Comparison of ENCODE assay signal across 1 cellular context in the genomic region with DNA sequence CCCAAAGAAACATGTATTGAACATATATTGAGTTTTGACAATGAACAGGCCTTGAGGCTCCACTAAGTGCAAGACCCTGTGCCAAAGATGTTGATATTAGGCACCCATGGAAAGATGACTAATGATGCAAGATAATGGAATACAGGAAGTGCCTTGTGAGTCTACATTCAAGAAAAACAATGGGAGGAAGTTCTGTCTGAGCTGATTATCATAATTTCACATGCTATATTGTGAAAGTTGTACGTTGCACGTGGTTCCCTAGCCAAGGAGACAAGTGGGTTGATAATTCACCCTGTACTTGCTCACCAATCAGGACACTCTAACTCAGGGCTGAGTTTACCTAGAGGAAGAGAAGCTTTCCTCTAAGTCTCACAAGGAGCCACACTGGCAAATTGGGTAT.
TF ChIP-seq lines count a peak whose summit lies in the region.

No MANE protein-coding gene starts in this region.

TF ChIP-seq in WTC11, 78 proteins besides CTCF, POLR2A, EP300 and RAD21 (continued from another document):
- TF ChIP-seq, protein P1, sequence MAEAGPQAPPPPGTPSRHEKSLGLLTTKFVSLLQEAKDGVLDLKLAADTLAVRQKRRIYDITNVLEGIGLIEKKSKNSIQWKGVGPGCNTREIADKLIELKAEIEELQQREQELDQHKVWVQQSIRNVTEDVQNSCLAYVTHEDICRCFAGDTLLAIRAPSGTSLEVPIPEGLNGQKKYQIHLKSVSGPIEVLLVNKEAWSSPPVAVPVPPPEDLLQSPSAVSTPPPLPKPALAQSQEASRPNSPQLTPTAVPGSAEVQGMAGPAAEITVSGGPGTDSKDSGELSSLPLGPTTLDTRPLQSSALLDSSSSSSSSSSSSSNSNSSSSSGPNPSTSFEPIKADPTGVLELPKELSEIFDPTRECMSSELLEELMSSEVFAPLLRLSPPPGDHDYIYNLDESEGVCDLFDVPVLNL (CRISPR knock-in tag; IDR thresholded peaks at IDR 0.05; ENCODE audit: borderline replicate concordance, low read depth): no peak
- TF ChIP-seq, protein P2, sequence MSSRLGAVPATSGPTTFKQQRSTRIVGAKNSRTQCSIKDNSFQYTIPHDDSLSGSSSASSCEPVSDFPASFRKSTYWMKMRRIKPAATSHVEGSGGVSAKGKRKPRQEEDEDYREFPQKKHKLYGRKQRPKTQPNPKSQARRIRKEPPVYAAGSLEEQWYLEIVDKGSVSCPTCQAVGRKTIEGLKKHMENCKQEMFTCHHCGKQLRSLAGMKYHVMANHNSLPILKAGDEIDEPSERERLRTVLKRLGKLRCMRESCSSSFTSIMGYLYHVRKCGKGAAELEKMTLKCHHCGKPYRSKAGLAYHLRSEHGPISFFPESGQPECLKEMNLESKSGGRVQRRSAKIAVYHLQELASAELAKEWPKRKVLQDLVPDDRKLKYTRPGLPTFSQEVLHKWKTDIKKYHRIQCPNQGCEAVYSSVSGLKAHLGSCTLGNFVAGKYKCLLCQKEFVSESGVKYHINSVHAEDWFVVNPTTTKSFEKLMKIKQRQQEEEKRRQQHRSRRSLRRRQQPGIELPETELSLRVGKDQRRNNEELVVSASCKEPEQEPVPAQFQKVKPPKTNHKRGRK (CRISPR knock-in tag; IDR thresholded peaks at IDR 0.05; ENCODE audit: borderline replicate concordance): no peak
- TF ChIP-seq TEAD1 (CRISPR knock-in tag; IDR thresholded peaks at IDR 0.05) (no peak), KAT7 (CRISPR knock-in tag; IDR thresholded peaks at IDR 0.05; ENCODE audit: borderline replicate concordance) (no peak), ELF4 (CRISPR knock-in tag; IDR thresholded peaks at IDR 0.05; ENCODE audit: low read depth) (no peak), HMGA2 (CRISPR knock-in tag; IDR thresholded peaks at IDR 0.05) (no peak)
- TF ChIP-seq, protein P3, sequence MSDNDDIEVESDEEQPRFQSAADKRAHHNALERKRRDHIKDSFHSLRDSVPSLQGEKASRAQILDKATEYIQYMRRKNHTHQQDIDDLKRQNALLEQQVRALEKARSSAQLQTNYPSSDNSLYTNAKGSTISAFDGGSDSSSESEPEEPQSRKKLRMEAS (CRISPR knock-in tag; IDR thresholded peaks at IDR 0.05): no peak
- TF ChIP-seq, protein P4, sequence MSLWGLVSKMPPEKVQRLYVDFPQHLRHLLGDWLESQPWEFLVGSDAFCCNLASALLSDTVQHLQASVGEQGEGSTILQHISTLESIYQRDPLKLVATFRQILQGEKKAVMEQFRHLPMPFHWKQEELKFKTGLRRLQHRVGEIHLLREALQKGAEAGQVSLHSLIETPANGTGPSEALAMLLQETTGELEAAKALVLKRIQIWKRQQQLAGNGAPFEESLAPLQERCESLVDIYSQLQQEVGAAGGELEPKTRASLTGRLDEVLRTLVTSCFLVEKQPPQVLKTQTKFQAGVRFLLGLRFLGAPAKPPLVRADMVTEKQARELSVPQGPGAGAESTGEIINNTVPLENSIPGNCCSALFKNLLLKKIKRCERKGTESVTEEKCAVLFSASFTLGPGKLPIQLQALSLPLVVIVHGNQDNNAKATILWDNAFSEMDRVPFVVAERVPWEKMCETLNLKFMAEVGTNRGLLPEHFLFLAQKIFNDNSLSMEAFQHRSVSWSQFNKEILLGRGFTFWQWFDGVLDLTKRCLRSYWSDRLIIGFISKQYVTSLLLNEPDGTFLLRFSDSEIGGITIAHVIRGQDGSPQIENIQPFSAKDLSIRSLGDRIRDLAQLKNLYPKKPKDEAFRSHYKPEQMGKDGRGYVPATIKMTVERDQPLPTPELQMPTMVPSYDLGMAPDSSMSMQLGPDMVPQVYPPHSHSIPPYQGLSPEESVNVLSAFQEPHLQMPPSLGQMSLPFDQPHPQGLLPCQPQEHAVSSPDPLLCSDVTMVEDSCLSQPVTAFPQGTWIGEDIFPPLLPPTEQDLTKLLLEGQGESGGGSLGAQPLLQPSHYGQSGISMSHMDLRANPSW (CRISPR knock-in tag; conservative IDR thresholded peaks at IDR 0.05; ENCODE audit: low read depth): no peak
- TF ChIP-seq, protein P5, sequence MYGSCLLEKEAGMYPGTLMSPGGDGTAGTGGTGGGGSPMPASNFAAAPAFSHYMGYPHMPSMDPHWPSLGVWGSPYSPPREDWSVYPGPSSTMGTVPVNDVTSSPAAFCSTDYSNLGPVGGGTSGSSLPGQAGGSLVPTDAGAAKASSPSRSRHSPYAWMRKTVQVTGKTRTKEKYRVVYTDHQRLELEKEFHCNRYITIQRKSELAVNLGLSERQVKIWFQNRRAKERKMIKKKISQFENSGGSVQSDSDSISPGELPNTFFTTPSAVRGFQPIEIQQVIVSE (CRISPR knock-in tag; IDR thresholded peaks at IDR 0.05; ENCODE audit: borderline replicate concordance): no peak
- TF ChIP-seq, protein P6, sequence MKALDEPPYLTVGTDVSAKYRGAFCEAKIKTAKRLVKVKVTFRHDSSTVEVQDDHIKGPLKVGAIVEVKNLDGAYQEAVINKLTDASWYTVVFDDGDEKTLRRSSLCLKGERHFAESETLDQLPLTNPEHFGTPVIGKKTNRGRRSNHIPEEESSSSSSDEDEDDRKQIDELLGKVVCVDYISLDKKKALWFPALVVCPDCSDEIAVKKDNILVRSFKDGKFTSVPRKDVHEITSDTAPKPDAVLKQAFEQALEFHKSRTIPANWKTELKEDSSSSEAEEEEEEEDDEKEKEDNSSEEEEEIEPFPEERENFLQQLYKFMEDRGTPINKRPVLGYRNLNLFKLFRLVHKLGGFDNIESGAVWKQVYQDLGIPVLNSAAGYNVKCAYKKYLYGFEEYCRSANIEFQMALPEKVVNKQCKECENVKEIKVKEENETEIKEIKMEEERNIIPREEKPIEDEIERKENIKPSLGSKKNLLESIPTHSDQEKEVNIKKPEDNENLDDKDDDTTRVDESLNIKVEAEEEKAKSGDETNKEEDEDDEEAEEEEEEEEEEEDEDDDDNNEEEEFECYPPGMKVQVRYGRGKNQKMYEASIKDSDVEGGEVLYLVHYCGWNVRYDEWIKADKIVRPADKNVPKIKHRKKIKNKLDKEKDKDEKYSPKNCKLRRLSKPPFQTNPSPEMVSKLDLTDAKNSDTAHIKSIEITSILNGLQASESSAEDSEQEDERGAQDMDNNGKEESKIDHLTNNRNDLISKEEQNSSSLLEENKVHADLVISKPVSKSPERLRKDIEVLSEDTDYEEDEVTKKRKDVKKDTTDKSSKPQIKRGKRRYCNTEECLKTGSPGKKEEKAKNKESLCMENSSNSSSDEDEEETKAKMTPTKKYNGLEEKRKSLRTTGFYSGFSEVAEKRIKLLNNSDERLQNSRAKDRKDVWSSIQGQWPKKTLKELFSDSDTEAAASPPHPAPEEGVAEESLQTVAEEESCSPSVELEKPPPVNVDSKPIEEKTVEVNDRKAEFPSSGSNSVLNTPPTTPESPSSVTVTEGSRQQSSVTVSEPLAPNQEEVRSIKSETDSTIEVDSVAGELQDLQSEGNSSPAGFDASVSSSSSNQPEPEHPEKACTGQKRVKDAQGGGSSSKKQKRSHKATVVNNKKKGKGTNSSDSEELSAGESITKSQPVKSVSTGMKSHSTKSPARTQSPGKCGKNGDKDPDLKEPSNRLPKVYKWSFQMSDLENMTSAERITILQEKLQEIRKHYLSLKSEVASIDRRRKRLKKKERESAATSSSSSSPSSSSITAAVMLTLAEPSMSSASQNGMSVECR (CRISPR knock-in tag; IDR thresholded peaks at IDR 0.05; ENCODE audit: borderline replicate concordance): no peak
